In the genomic region with DNA sequence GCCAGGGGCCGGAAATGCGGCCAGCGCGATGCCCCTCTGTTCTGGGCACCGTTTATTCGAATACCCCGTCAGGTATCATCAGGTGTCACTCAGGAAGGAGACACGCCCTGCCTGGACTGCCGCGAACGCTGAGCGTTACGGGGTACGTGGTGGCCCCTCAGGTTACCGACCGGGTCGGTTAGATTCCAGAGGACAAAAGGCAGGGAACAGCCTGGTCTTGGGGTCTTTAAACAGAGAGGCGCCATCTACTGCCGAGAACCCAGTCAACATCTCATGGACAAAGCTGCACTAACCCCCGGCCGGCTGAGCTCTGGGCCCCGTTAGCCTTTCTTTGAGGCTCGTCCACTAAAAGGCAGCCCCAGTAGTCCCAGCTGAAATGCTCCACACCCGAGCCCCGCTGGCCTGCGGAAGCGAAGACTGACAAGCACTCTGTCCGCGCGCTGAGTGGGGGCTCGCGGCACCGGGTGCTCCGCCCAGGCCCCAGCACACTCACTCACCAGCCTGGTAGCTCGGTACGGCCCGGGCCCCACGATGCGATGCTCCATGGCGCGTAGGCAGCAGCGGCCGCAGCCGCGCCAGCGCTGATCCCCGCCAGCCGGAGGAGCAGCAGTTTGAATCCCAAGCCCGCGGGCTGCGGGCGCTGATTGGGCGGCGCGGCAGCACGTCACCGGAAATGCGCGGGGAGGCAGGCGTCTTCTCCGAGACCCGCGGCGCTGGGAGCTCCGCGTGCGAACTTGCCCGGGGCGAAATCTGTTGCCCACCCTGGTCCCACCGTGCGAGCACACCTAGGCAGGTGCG, we compare ENCODE assay signal across 8 cellular contexts. TPM values are rescaled to one million over a fixed set of nuclear protein-coding genes. Genes with fewer than 3 reads are reported as not detected.
DNase-seq lines count a peak whose midpoint lies in the region; ATAC-seq and TF ChIP-seq lines count a peak whose summit lies in the region.

A gene with protein sequence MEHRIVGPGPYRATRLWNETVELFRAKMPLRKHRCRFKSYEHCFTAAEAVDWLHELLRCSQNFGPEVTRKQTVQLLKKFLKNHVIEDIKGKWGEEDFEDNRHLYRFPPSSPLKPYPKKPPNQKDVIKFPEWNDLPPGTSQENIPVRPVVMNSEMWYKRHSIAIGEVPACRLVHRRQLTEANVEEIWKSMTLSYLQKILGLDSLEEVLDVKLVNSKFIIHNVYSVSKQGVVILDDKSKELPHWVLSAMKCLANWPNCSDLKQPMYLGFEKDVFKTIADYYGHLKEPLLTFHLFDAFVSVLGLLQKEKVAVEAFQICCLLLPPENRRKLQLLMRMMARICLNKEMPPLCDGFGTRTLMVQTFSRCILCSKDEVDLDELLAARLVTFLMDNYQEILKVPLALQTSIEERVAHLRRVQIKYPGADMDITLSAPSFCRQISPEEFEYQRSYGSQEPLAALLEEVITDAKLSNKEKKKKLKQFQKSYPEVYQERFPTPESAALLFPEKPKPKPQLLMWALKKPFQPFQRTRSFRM (minus strand): TSS at position 618 of the 798 bp plus-strand sequence. CDS start 73 bp downstream, at position 545.

- TF ChIP-seq CTCF in C4-2B (conservative IDR thresholded peaks at IDR 0.05) (peak; percentile 36), colonic mucosa (IDR thresholded peaks at IDR 0.05) (no peak)

- H3K27me3 ChIP-seq in colonic mucosa, result no peaks in the 10 kb centered on the region

- intact Hi-C loops in colonic mucosa (cut with DNase I), result loop anchor here (10.0 kb wide), 1 partner anchor 245 kb away; the partner anchor contains the start of genes ERCC8 and NDUFAF2

- H3K27ac ChIP-seq in C4-2B (peak within 1 kb of the TSS; percentile 78), colonic mucosa (peak within 1 kb of the TSS; percentile 86)

- peak within 1 kb of the TSS; percentile 83 for H3K4me3 ChIP-seq in colonic mucosa

- ATAC-seq in GM19324 (IDR thresholded peaks at IDR 0.05; ENCODE audit: low FRiP score, unreplicated experiment) (peak; percentile 96), HG03460 (IDR thresholded peaks at IDR 0.05; ENCODE audit: unreplicated experiment) (peak; percentile 89), left lobe of liver (peak; percentile 98)

- DNase-seq in NCI-H524 (lab: John Stamatoyannopoulos, UW) (peak; percentile 66 to 90), colonic mucosa (peak; percentile 91), left lobe of liver (ENCODE audit: low spot score) (peak; percentile 85)
- DNase-seq in activated CD4-positive, alpha-beta T cell treated with anti-CD3 and anti-CD28 coated beads for 48 hours, result peak; percentile 93
- DNase-seq in stimulated activated CD4-positive, alpha-beta T cell treated with anti-CD3 and anti-CD28 coated beads, Interleukin-2, amount 100 ng/mL, for 24 hours, result peak; percentile 87 to 91

- H3K9me3 ChIP-seq in colonic mucosa, result no peaks in the 10 kb centered on the region

- H3K36me3 ChIP-seq in colonic mucosa, result no peaks in the 10 kb centered on the region

- H3K9ac ChIP-seq in colonic mucosa (ENCODE audit: low read depth in 2 of 2, low read length in 2 of 2), result peak within 1 kb of the TSS; percentile 75 to 91

- H3K4me1 ChIP-seq in colonic mucosa, result no peaks in the 10 kb centered on the region

RNA-seq across cellular contexts. Expression of the gene that starts here (rescaled TPM):
- total RNA-seq in colonic mucosa (10 to 100 TPM in 1 of 2 donors, 1 to 10 TPM in 1; 8.4 to 25.1 TPM), left lobe of liver (0.23 TPM)

Comparison
In these comparisons a context has a peak if more than half of its experiments do, and no peak if none do; other contexts are left out.
1. Peak in every context shown above with its lines: DNase-seq, ATAC-seq, H3K4me3 ChIP-seq and H3K27ac ChIP-seq.
2. Peak in DNase-seq and ATAC-seq in left lobe of liver; RNA of the gene not detected or under 1 TPM.